ENCODE assay signal across 20 cellular contexts in genomic region chr10:51846856-51847506, GRCh38.
DNase-seq lines count a peak whose midpoint lies in the region; ATAC-seq and TF ChIP-seq lines count a peak whose summit lies in the region.
"Had no signal": no experiment of that assay in that cellular context is flagged by ENCODE, and none has a peak within 500 bp of the region (broad histone marks: within the 10 kb centered on the region; RNA-seq: fewer than 3 reads in every experiment).

No MANE protein-coding gene starts in this region.

- no peak overlapping the region for H3K4me3 Mint-ChIP-seq in activated CD4-positive, alpha-beta T cell treated with anti-CD3 and anti-CD28 coated beads for 36 hours
- H3K4me3 Mint-ChIP-seq in Caco-2 (ENCODE audit: unreplicated experiment), result no peak overlapping the region
- H3K4me3 Mint-ChIP-seq: activated T-cell treated with anti-CD3 and anti-CD28 coated beads, Interleukin-2, amount 50 U/mL, for 4 hours; IgD-negative memory B cell; neural crest cell; T-cell had no signal

- no peaks in the 10 kb centered on the region for H3K4me1 Mint-ChIP-seq in activated CD4-positive, alpha-beta T cell treated with anti-CD3 and anti-CD28 coated beads for 36 hours
- no peaks in the 10 kb centered on the region for H3K4me1 Mint-ChIP-seq in Caco-2 (ENCODE audit: low read depth, unreplicated experiment)
- H3K4me1 Mint-ChIP-seq: neural crest cell had no signal

- no peak overlapping the region for H3K27ac Mint-ChIP-seq in activated CD4-positive, alpha-beta T cell treated with anti-CD3 and anti-CD28 coated beads for 36 hours
- no peak overlapping the region for H3K27ac Mint-ChIP-seq in Caco-2 (ENCODE audit: unreplicated experiment)
- H3K27ac Mint-ChIP-seq: IgD-negative memory B cell, T-cell had no signal

- CTCF ChIA-PET in activated CD4-positive, alpha-beta T cell treated with anti-CD3 and anti-CD28 coated beads for 36 hours (lab: Charles Lee), result no interaction called here
- CTCF ChIA-PET in Caco-2 (lab: Charles Lee), result no interaction called here

- BruUV-seq in Caco-2 (replicated peaks; lab: Mats Ljungman, UMichigan), result no TSS peak

- H3K27me3 Mint-ChIP-seq in activated CD4-positive, alpha-beta T cell treated with anti-CD3 and anti-CD28 coated beads for 36 hours, result peaks cover 11% of the 10 kb centered on the region
- no peaks in the 10 kb centered on the region for H3K27me3 Mint-ChIP-seq in Caco-2 (ENCODE audit: insufficient read depth, unreplicated experiment)
- H3K27me3 Mint-ChIP-seq: IgD-negative memory B cell, T-cell had no signal

- no peaks in the 10 kb centered on the region for H3K36me3 ChIP-seq in prostate gland
- H3K36me3 ChIP-seq in Caco-2 (ENCODE audit: control insufficient read depth, insufficient read depth, low read length), result no peaks in the 10 kb centered on the region
- H3K36me3 ChIP-seq: lower lobe of right lung, SJCRH30 had no signal

- intact Hi-C loops in activated CD4-positive, alpha-beta T cell treated with anti-CD3 and anti-CD28 coated beads for 36 hours (cut with DNase I, micrococcal nuclease), result no loop called here
- intact Hi-C loops in prostate gland (cut with DNase I) (no loop called here), Caco-2 (cut with micrococcal nuclease; ENCODE audit: unreplicated experiment) (no loop called here)

- no peaks in the 10 kb centered on the region for H3K36me3 Mint-ChIP-seq in activated CD4-positive, alpha-beta T cell treated with anti-CD3 and anti-CD28 coated beads for 36 hours (ENCODE audit: low read depth)
- no peaks in the 10 kb centered on the region for H3K36me3 Mint-ChIP-seq in Caco-2 (ENCODE audit: insufficient read depth, unreplicated experiment)
- H3K36me3 Mint-ChIP-seq: IgD-negative memory B cell, T-cell had no signal

- H3K27me3 ChIP-seq in prostate gland (replicated peaks; ENCODE audit: insufficient read depth) (no peaks in the 10 kb centered on the region), Caco-2 (replicated peaks; ENCODE audit: control insufficient read depth, insufficient read depth, low read length) (no peaks in the 10 kb centered on the region; the same call in 1 of the 2 replicates)
- H3K27me3 ChIP-seq: SJCRH30 had no signal

- H3K9me3 ChIP-seq in prostate gland, result no peaks in the 10 kb centered on the region
- H3K9me3 ChIP-seq in Caco-2, result peaks cover 5% of the 10 kb centered on the region; the same call in 1 of the 2 replicates
- H3K9me3 ChIP-seq: lower lobe of right lung, SJCRH30 had no signal

- H3K4me3 ChIP-seq in prostate gland (no peak overlapping the region), Caco-2 (ENCODE audit: low read depth, low read length) (no peak overlapping the region)
- H3K4me3 ChIP-seq: lower lobe of right lung, SJCRH30 had no signal

- H3K4me1 ChIP-seq in prostate gland (replicated peaks) (no peaks in the 10 kb centered on the region), Caco-2 (no peaks in the 10 kb centered on the region)
- H3K4me1 ChIP-seq: lower lobe of right lung, SJCRH30 had no signal

- WGBS in prostate gland, result 78% methylated on average over 2 of the region's 2 CpGs

- peak; percentile 67 for ATAC-seq in GM18520 (IDR thresholded peaks at IDR 0.05; ENCODE audit: unreplicated experiment)
- peak; percentile 67 for ATAC-seq in GM21360 (IDR thresholded peaks at IDR 0.05; ENCODE audit: unreplicated experiment)
- peak; percentile 76 for ATAC-seq in HG02798 (IDR thresholded peaks at IDR 0.05; ENCODE audit: poor library complexity, unreplicated experiment)
- peak; percentile 65 for ATAC-seq in HG03439 (IDR thresholded peaks at IDR 0.05; ENCODE audit: unreplicated experiment)
- ATAC-seq in activated CD4-positive, alpha-beta T cell treated with anti-CD3 and anti-CD28 coated beads for 36 hours, result no peak
- ATAC-seq: activated T-cell treated with anti-CD3 and anti-CD28 coated beads, Interleukin-2, amount 50 U/mL, for 4 hours; lower lobe of right lung; T-cell had no signal

- no peak for TF ChIP-seq POLR2A in prostate gland (IDR thresholded peaks at IDR 0.05)

- POLR2A ChIA-PET in activated CD4-positive, alpha-beta T cell treated with anti-CD3 and anti-CD28 coated beads for 36 hours (lab: Charles Lee), result no interaction called here
- POLR2A ChIA-PET in Caco-2 (lab: Charles Lee), result no interaction called here

- no peaks in the 10 kb centered on the region for H3K9me3 Mint-ChIP-seq in activated CD4-positive, alpha-beta T cell treated with anti-CD3 and anti-CD28 coated beads for 36 hours (ENCODE audit: low read depth)
- no peaks in the 10 kb centered on the region for H3K9me3 Mint-ChIP-seq in Caco-2 (ENCODE audit: unreplicated experiment)
- H3K9me3 Mint-ChIP-seq: activated T-cell treated with anti-CD3 and anti-CD28 coated beads, Interleukin-2, amount 50 U/mL, for 4 hours; neural crest cell; T-cell had no signal

- DNase-seq in activated CD4-positive, alpha-beta T cell treated with anti-CD3 and anti-CD28 coated beads for 36 hours, result no peak
- DNase-seq in prostate gland (ENCODE audit: low spot score) (no peak), Caco-2 (no peak)
- DNase-seq in activated CD8-positive, alpha-beta memory T cell treated with anti-CD3 and anti-CD28 coated beads for 24 hours, result no peak
- DNase-seq: activated CD4-positive, alpha-beta T cell treated with anti-CD3 and anti-CD28 coated beads for 1 hour; activated naive CD4-positive, alpha-beta T cell; activated T-cell treated with anti-CD3 and anti-CD28 coated beads, Interleukin-2, amount 50 U/mL, for 4 hours; amniotic stem cell; C1 segment of cervical spinal cord; cortex of kidney; lower lobe of right lung; NCI-H510A; SJCRH30; T-cell had no signal

- no peak overlapping the region for H3K27ac ChIP-seq in prostate gland
- H3K27ac ChIP-seq: lower lobe of right lung, SJCRH30 had no signal

- TF ChIP-seq CTCF in prostate gland (IDR thresholded peaks at IDR 0.05) (no peak), Caco-2 (IDR thresholded peaks at IDR 0.05; ENCODE audit: insufficient read depth in 1 of 2, low read depth in 1 of 2, low read length in 1 of 2, severe bottlenecking in 1 of 2, unreplicated experiment in 1 of 2) (no peak)
